8 cellular contexts compared by ENCODE assay signal in the genomic region with DNA sequence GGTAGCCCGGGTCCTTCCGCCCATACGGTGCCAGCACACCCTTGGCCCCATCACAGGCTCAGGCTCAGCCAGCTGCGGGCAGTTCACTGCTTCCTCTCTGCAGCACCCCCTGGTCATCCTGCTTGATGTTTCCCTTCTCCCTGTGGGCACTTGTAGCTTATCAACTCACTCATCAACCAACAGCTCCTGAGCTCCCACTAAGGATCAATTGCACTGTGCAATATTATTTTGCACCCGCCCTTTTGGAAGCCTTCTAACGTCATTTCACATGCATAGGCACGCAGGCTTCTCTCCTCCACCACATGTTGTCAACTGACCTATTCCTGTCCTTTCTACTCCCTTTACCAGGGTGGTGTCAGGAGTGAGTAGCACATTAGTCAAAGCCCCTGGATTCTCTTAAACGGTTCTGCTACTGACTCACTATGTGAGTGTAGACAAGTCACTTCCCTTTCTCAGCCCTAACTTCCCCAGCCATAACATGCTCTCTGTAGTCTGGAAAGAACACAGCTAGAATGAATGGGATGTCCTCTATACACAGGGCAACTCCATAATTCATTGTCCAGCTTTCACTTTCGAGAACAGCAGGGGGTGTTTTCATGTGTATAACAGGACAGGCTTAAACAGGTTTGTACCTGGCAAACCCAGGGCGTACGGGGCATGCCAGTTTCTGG. TPM values are rescaled to one million over a fixed set of nuclear protein-coding genes. Genes with fewer than 3 reads are reported as not detected.
A peak's percentile ranks its signal among the peaks of the same experiment; 100 is the strongest.
DNase-seq lines count a peak whose midpoint lies in the region; ATAC-seq and TF ChIP-seq lines count a peak whose summit lies in the region.

No MANE protein-coding gene starts in this region.

- no peak for TF ChIP-seq CTCF in fibroblast of lung (conservative IDR thresholded peaks at IDR 0.05 in 1 of 2, IDR thresholded peaks at IDR 0.05 in 1 of 2; ENCODE audit: low read depth in 1 of 2, low read length in 2 of 2)
- TF ChIP-seq CTCF in prostate gland (IDR thresholded peaks at IDR 0.05), result peak in 1 of 4 experiments; percentile 15

- no peak overlapping the region for H3K4me3 ChIP-seq in CD4-positive, CD25-positive, alpha-beta regulatory T cell (ENCODE audit: low read depth, low read length)
- H3K4me3 ChIP-seq in fibroblast of lung (replicated peaks in 1 of 4; ENCODE audit: control extremely low read depth in 1 of 4, insufficient read depth in 1 of 4, low read depth in 3 of 4, low read length in 4 of 4), result no peak overlapping the region
- no peak overlapping the region for H3K4me3 ChIP-seq in prostate gland

- no peaks in the 10 kb centered on the region for H3K27me3 Mint-ChIP-seq in CD4-positive, CD25-positive, alpha-beta regulatory T cell

- 42% methylated on average over 11 of the region's 11 CpGs for WGBS in prostate gland

- H3K36me3 ChIP-seq in CD4-positive, CD25-positive, alpha-beta regulatory T cell (ENCODE audit: control insufficient read depth, insufficient read depth, low read length), result no peaks in the 10 kb centered on the region
- H3K36me3 ChIP-seq in fibroblast of lung (ENCODE audit: control insufficient read depth, insufficient read depth, low read length) (no peaks in the 10 kb centered on the region), prostate gland (no peaks in the 10 kb centered on the region)

- no peak overlapping the region for H2AFZ ChIP-seq in fibroblast of lung (ENCODE audit: low read length)

- H3K27ac Mint-ChIP-seq in CD4-positive, CD25-positive, alpha-beta regulatory T cell, result peak overlapping the region in 1 of 3 donors; percentile 57

- no peaks in the 10 kb centered on the region for H3K9me3 ChIP-seq in CD4-positive, CD25-positive, alpha-beta regulatory T cell (ENCODE audit: control insufficient read depth in 2 of 2, low read length in 2 of 2)
- H3K9me3 ChIP-seq in fibroblast of lung (ENCODE audit: control insufficient read depth, insufficient read depth, low read depth, low read length), result no peaks in the 10 kb centered on the region
- no peaks in the 10 kb centered on the region for H3K9me3 ChIP-seq in prostate gland

- peak; percentile 59 to 63 for ATAC-seq in CD4-positive, CD25-positive, alpha-beta regulatory T cell (ENCODE audit: low read depth in 2 of 2)
- peak; percentile 64 for ATAC-seq in GM21825 (IDR thresholded peaks at IDR 0.05; ENCODE audit: unreplicated experiment)

- H3K9ac ChIP-seq in fibroblast of lung (ENCODE audit: insufficient read depth, low read length), result no peak overlapping the region

- peaks cover 3% of the 10 kb centered on the region for H3K27me3 ChIP-seq in CD4-positive, CD25-positive, alpha-beta regulatory T cell (ENCODE audit: control insufficient read depth, insufficient read depth, low read length)
- no peaks in the 10 kb centered on the region for H3K27me3 ChIP-seq in fibroblast of lung (ENCODE audit: control insufficient read depth, insufficient read depth, low read length)
- H3K27me3 ChIP-seq in prostate gland (replicated peaks; ENCODE audit: insufficient read depth), result no peaks in the 10 kb centered on the region

- H3K4me1 ChIP-seq in CD4-positive, CD25-positive, alpha-beta regulatory T cell (ENCODE audit: control insufficient read depth, insufficient read depth, low read length, poor library complexity, severe bottlenecking), result no peaks in the 10 kb centered on the region
- H3K4me1 ChIP-seq in fibroblast of lung (ENCODE audit: control insufficient read depth, extremely low read depth, insufficient read depth, low read length) (peaks cover 22% of the 10 kb centered on the region), prostate gland (replicated peaks) (peaks cover 3% of the 10 kb centered on the region)

- intact Hi-C loops in prostate gland (cut with DNase I), result no loop called here

- DNase-seq in CD4-positive, CD25-positive, alpha-beta regulatory T cell, result peak in 1 of 3 donors; percentile 4
- DNase-seq in SIG-M5 (lab: John Stamatoyannopoulos, UW) (peak; percentile 96), fibroblast of lung (ENCODE audit: low read depth in 2 of 2) (peak; percentile 92 to 97), prostate gland (ENCODE audit: low spot score) (peak; percentile 63), NCI-H2171 (lab: John Stamatoyannopoulos, UW) (no peak)
- no peak for DNase-seq in stimulated activated naive CD4-positive, alpha-beta T cell treated with Interleukin-2 at 50 U/mL for 16 hours (lab: John Stamatoyannopoulos, UW)
- DNase-seq in activated CD8-positive, alpha-beta memory T cell treated with anti-CD3 and anti-CD28 coated beads, Interleukin-2, amount 50 U/mL, for 48 hours, result no peak

- H3K4me3 Mint-ChIP-seq in CD4-positive, CD25-positive, alpha-beta regulatory T cell, result no peak overlapping the region

- H3K9me3 Mint-ChIP-seq in CD4-positive, CD25-positive, alpha-beta regulatory T cell, result no peaks in the 10 kb centered on the region

- H4K20me1 ChIP-seq in fibroblast of lung (ENCODE audit: control insufficient read depth, extremely low read depth, insufficient read depth, low read length), result no peaks in the 10 kb centered on the region

- H3K4me2 ChIP-seq in fibroblast of lung (ENCODE audit: extremely low read depth, insufficient read depth, low read length), result peak overlapping the region; percentile 55

- H3K4me1 Mint-ChIP-seq in CD4-positive, CD25-positive, alpha-beta regulatory T cell, result no peaks in the 10 kb centered on the region

- H3K27ac ChIP-seq in CD4-positive, CD25-positive, alpha-beta regulatory T cell (ENCODE audit: insufficient read depth, low read length, poor library complexity, severe bottlenecking), result no peak overlapping the region
- peak overlapping the region; percentile 89 for H3K27ac ChIP-seq in fibroblast of lung (ENCODE audit: insufficient read depth, low read length)
- H3K27ac ChIP-seq in prostate gland, result peak overlapping the region; percentile 44 to 57

- TF ChIP-seq POLR2A in prostate gland (IDR thresholded peaks at IDR 0.05), result no peak

- no peaks in the 10 kb centered on the region for H3K79me2 ChIP-seq in fibroblast of lung (ENCODE audit: control insufficient read depth, insufficient read depth, low read length)

- H3K36me3 Mint-ChIP-seq in CD4-positive, CD25-positive, alpha-beta regulatory T cell, result no peaks in the 10 kb centered on the region

RNA-seq across cellular contexts. Expression of a gene that starts 47.1 kb away (rescaled TPM):
- total RNA-seq in CD4-positive, CD25-positive, alpha-beta regulatory T cell, result 375 TPM
- 10 to 100 TPM; 21.1 to 36.0 (median 24.2) TPM for polyA plus RNA-seq in CD4-positive, CD25-positive, alpha-beta regulatory T cell
- total RNA-seq in fibroblast of lung (71.8 and 113 TPM in 2 replicates), prostate gland (100 to 1,000 TPM; 111 to 124 TPM)
- 17.8 and 28.2 TPM in 2 replicates for polyA plus RNA-seq in fibroblast of lung
- 28.9 and 44.7 TPM in 2 replicates for polyA plus RNA-seq in fibroblast of lung (2012)
- polyA minus RNA-seq in fibroblast of lung (ENCODE audit: low replicate concordance), result 38.6 and 48.1 TPM in 2 replicates

Comparison
In these comparisons a context has a peak if more than half of its experiments do, and no peak if none do; other contexts are left out.
1. DNase-seq: peak in SIG-M5 (single experiment), fibroblast of lung (2 of 2) and prostate gland (single experiment); none in NCI-H2171 (single experiment), stimulated activated naive CD4-positive, alpha-beta T cell treated with Interleukin-2 at 50 U/mL for 16 hours (single experiment) and activated CD8-positive, alpha-beta memory T cell treated with anti-CD3 and anti-CD28 coated beads, Interleukin-2, amount 50 U/mL, for 48 hours (single experiment).